Comparison of ENCODE assay signal across 6 cellular contexts in genomic region chr20:6495907-6496306, GRCh38.
"Had no signal": no experiment of that assay in that cellular context is flagged by ENCODE, and none has a peak within 500 bp of the region (broad histone marks: within the 10 kb centered on the region; RNA-seq: fewer than 3 reads in every experiment).

No MANE protein-coding gene starts in this region.

- H3K9me3 ChIP-seq: HAP-1 had no signal

- H2AFZ ChIP-seq: GM23338 had no signal

- H3K36me3 ChIP-seq: HAP-1 had no signal

- H3K27ac Mint-ChIP-seq: GM23338, HFFc6, IgD-negative memory B cell had no signal

- H3K4me1 ChIP-seq: HAP-1 had no signal

- H3K4me2 ChIP-seq: GM23338 had no signal

- H3K4me3 ChIP-seq: GM23338, HAP-1 had no signal

- H3K4me3 Mint-ChIP-seq: GM23338, HFFc6, IgD-negative memory B cell had no signal

- H3K27ac ChIP-seq: HL-60 had no signal

- H3K36me3 Mint-ChIP-seq: IgD-negative memory B cell had no signal

- DNase-seq: H7, HFFc6 had no signal

- H3K4me1 Mint-ChIP-seq: GM23338, IgD-negative memory B cell had no signal

- H3K27me3 Mint-ChIP-seq: IgD-negative memory B cell had no signal
